ENCODE assay signal across 22 cellular contexts in the genomic region with DNA sequence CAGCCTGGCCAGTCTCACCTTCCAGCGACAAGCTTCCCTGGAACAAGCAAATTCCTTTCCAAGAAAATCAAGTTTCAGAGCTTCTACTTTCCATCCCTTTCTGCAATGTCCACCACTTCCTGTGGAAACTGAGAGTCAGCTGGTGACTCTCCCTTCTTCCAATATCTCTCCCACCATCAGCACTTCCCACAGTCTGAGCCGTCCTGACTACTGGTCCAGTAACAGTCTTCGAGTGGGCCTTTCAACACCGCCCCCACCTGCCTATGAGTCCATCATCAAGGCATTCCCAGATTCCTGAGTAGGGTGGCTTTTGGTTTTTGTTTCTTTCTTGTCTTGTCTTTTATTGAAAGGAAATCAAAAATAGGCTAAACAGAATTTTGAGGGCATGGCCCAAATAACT. TPM values are rescaled to one million over a fixed set of nuclear protein-coding genes. Genes with fewer than 3 reads are reported as not detected.
DNase-seq lines count a peak whose midpoint lies in the region; ATAC-seq, FAIRE-seq and TF ChIP-seq lines count a peak whose summit lies in the region.
"Had no signal": no experiment of that assay in that cellular context is flagged by ENCODE, and none has a peak within 500 bp of the region (broad histone marks: within the 10 kb centered on the region; RNA-seq: fewer than 3 reads in every experiment).

No MANE protein-coding gene starts in this region.

- no peak for TF ChIP-seq CTCF in astrocyte (IDR thresholded peaks at IDR 0.05; ENCODE audit: insufficient read depth, low read depth, low read length)
- no peak for TF ChIP-seq CTCF in nephron progenitor cell (IDR thresholded peaks at IDR 0.05)
- TF ChIP-seq CTCF in esophagus muscularis mucosa (IDR thresholded peaks at IDR 0.05) = no peak

- ATAC-seq in HG02870 (IDR thresholded peaks at IDR 0.05; ENCODE audit: unreplicated experiment) (no peak), HG02884 (IDR thresholded peaks at IDR 0.05; ENCODE audit: unreplicated experiment) (no peak)
- ATAC-seq: K562, Panc1 had no signal

- H3K27me3 Mint-ChIP-seq in astrocyte (ENCODE audit: low read depth, unreplicated experiment) (no peaks in the 10 kb centered on the region), nephron progenitor cell (ENCODE audit: low read depth, poor library complexity) (no peaks in the 10 kb centered on the region)
- H3K27me3 Mint-ChIP-seq: CD4-positive, CD25-positive, alpha-beta regulatory T cell had no signal

- no peak overlapping the region for H3K9ac ChIP-seq in astrocyte (ENCODE audit: low read length)

- H3K27ac Mint-ChIP-seq in astrocyte (ENCODE audit: unreplicated experiment) = peak overlapping the region; percentile 55
- H3K27ac Mint-ChIP-seq in nephron progenitor cell = peak overlapping the region; percentile 47
- H3K27ac Mint-ChIP-seq: CD4-positive, CD25-positive, alpha-beta regulatory T cell had no signal

- no peak for TF ChIP-seq EP300 in esophagus muscularis mucosa (IDR thresholded peaks at IDR 0.05)

- H2AFZ ChIP-seq in astrocyte (ENCODE audit: low read depth, low read length) = no peak overlapping the region

- H3K4me1 ChIP-seq in astrocyte (ENCODE audit: insufficient read depth, low read length) = no peaks in the 10 kb centered on the region
- no peaks in the 10 kb centered on the region for H3K4me1 ChIP-seq in esophagus muscularis mucosa
- H3K4me1 ChIP-seq: BE2C had no signal

- H3K4me2 ChIP-seq in astrocyte (ENCODE audit: low read length) = no peak overlapping the region

- H3K27ac ChIP-seq in astrocyte (ENCODE audit: low read depth, low read length) = no peak overlapping the region
- no peak overlapping the region for H3K27ac ChIP-seq in esophagus muscularis mucosa (replicated peaks in 1 of 4)

- no peak overlapping the region for H3K4me3 Mint-ChIP-seq in astrocyte (ENCODE audit: unreplicated experiment)
- no peak overlapping the region for H3K4me3 Mint-ChIP-seq in nephron progenitor cell
- H3K4me3 Mint-ChIP-seq: CD4-positive, CD25-positive, alpha-beta regulatory T cell had no signal

- intact Hi-C loops in esophagus muscularis mucosa (cut with DNase I) = no loop called here

- H3K36me3 ChIP-seq in astrocyte (ENCODE audit: insufficient read depth, low read length) (no peaks in the 10 kb centered on the region), esophagus muscularis mucosa (peaks cover 0 to 6% (median 0%) of the 10 kb centered on the region in 4 donors)
- H3K36me3 ChIP-seq: BE2C had no signal

- no peak overlapping the region for H3K4me3 ChIP-seq in astrocyte (ENCODE audit: insufficient read depth, low read depth, low read length)
- no peak overlapping the region for H3K4me3 ChIP-seq in esophagus muscularis mucosa
- H3K4me3 ChIP-seq: K562 had no signal

- H3K79me2 ChIP-seq in astrocyte (ENCODE audit: insufficient read depth, low read length) = no peaks in the 10 kb centered on the region

- no peak for FAIRE-seq in astrocyte (lab: Jason Lieb, UNC)
- FAIRE-seq: A204.1, GM12891, K562 had no signal

- peak; percentile 15 for DNase-seq in EH (ENCODE audit: low read depth)
- DNase-seq in HT1080 (ENCODE audit: low read depth) = peak; percentile 10
- DNase-seq in astrocyte (ENCODE audit: low read depth) = no peak
- DNase-seq in nephron progenitor cell = no peak
- no peak for DNase-seq in esophagus muscularis mucosa (ENCODE audit: extremely low spot score)
- DNase-seq: BE2C; CD4-positive, CD25-positive, alpha-beta regulatory T cell; COR-L47; DMS 273 treated with DMSO at 0.1 percent for 48 hours; NCI-H1105; NCI-H2081; NCI-H446 treated with DMSO at 0.1 percent for 48 hours; NCI-H69; Right ventricle myocardium superior had no signal

- no peaks in the 10 kb centered on the region for H3K9me3 ChIP-seq in astrocyte (ENCODE audit: insufficient read depth, low read depth, low read length)
- no peaks in the 10 kb centered on the region for H3K9me3 ChIP-seq in esophagus muscularis mucosa
- H3K9me3 ChIP-seq: BE2C had no signal

- no peaks in the 10 kb centered on the region for H3K9me3 Mint-ChIP-seq in astrocyte (ENCODE audit: unreplicated experiment)
- no peaks in the 10 kb centered on the region for H3K9me3 Mint-ChIP-seq in nephron progenitor cell

- no peaks in the 10 kb centered on the region for H3K27me3 ChIP-seq in astrocyte (ENCODE audit: insufficient read depth, low read length)
- H3K27me3 ChIP-seq in esophagus muscularis mucosa = no peaks in the 10 kb centered on the region
- H3K27me3 ChIP-seq: BE2C had no signal

- H4K20me1 ChIP-seq in astrocyte (ENCODE audit: insufficient read depth, low read length) = no peaks in the 10 kb centered on the region

- no peak for TF ChIP-seq POLR2A in esophagus muscularis mucosa (IDR thresholded peaks at IDR 0.05; ENCODE audit: low read depth)

- 90% methylated on average over 4 of the region's 4 CpGs for WGBS in esophagus muscularis mucosa

- peaks cover 32% of the 10 kb centered on the region for H3K4me1 Mint-ChIP-seq in astrocyte (ENCODE audit: low read depth, unreplicated experiment)
- H3K4me1 Mint-ChIP-seq in nephron progenitor cell = peaks cover 18% of the 10 kb centered on the region

- H3K36me3 Mint-ChIP-seq in astrocyte (ENCODE audit: low read depth, unreplicated experiment) = no peaks in the 10 kb centered on the region
- H3K36me3 Mint-ChIP-seq in nephron progenitor cell (ENCODE audit: low read depth) = no peaks in the 10 kb centered on the region
- H3K36me3 Mint-ChIP-seq: CD4-positive, CD25-positive, alpha-beta regulatory T cell had no signal

RNA-seq across cellular contexts. Expression of a gene that starts 24.3 kb away (rescaled TPM):
- total RNA-seq in HT1080 (2014; rRNA removed; shearing (Covaris generic)) = 0.56 and 1.8 TPM in 2 replicates
- 1.1 and 1.8 TPM in 2 replicates for polyA plus RNA-seq in HT1080 (2015; cell fraction: cytosol; rRNA removed)
- polyA plus RNA-seq in HT1080 (2015; cell fraction: nucleus; rRNA removed) = 0.41 and 0.70 TPM in 2 replicates
- total RNA-seq in astrocyte (0.61 and 1.0 TPM in 2 replicates), esophagus muscularis mucosa (10 to 100 TPM in 2 of 4 donors, 1 to 10 TPM in 2; 7.5 to 13.3 (median 10.6) TPM)
- total RNA-seq: H4 had no signal
- polyA plus RNA-seq: CD4-positive, CD25-positive, alpha-beta regulatory T cell had no signal

RNA-seq across cellular contexts. Expression of a gene that starts 28.6 kb away (rescaled TPM):
- 0.20 TPM in 1 of 2 replicates, not detected in the other for total RNA-seq in HT1080 (2014; rRNA removed; shearing (Covaris generic))
- 0.34 and 0.47 TPM in 2 replicates for polyA plus RNA-seq in HT1080 (2015; cell fraction: cytosol; rRNA removed)
- polyA plus RNA-seq in HT1080 (2015; cell fraction: nucleus; rRNA removed) = 0.66 and 0.79 TPM in 2 replicates
- total RNA-seq in astrocyte (0.36 and 0.45 TPM in 2 replicates), esophagus muscularis mucosa (10 to 100 TPM; 17.0 to 49.4 (median 22.8) TPM)
- total RNA-seq: CD4-positive, CD25-positive, alpha-beta regulatory T cell; Daoy; H4; K562 had no signal
- polyA plus RNA-seq: CD4-positive, CD25-positive, alpha-beta regulatory T cell had no signal

Comparison
In these comparisons a context has a peak if more than half of its experiments do, and no peak if none do; other contexts are left out.
1. DNase-seq: peak in EH (single experiment) and HT1080 (single experiment); none in astrocyte (single experiment), nephron progenitor cell (single experiment) and esophagus muscularis mucosa (single experiment).
2. RNA of a gene that starts 28.6 kb away (total RNA-seq): 17.0 to 49.4 TPM in esophagus muscularis mucosa; 0.36 to 0.45 TPM in astrocyte and 0.20 TPM in HT1080; every median in the first group is over 10 times any median in the second.